ENCODE assay signal across 16 cellular contexts in the genomic region with DNA sequence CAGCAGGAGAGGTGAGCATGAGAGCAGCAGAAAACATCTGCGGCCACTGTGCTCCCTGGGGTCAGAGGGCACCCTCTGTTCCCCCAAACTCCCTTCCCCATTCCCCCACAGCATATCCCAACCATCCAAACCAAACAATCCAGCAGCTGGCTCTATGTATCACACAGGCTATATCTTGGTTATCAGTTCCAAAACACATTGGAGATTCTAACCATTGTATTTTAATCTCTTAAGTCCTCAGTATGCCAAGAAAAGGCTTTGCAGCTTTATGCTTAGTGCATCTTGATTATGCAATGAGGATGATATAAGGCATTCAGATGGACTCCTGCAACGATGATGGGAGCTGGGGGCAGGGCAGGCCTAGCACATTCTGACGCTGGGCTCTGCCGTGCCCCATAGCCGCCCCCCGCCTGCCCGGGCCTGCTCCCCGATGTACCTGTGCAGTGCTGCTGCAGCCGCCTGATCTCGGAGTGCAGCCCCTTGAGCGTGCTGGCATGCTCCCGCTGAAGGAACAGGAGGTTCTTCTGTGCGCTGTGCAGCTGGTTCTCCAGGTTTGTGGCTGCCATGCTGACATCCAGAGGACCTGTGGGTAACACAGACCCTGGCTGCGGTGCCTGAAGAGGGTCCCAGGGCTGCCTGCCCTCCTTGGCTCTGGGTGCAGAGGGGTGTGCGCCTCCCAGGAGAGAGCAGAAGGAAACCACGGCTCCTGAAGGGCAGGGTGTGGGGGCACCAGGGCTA. TPM values are rescaled to one million over a fixed set of nuclear protein-coding genes. Genes with fewer than 3 reads are reported as not detected.
DNase-seq lines count a peak whose midpoint lies in the region; FAIRE-seq and TF ChIP-seq lines count a peak whose summit lies in the region.
"Had no signal": no experiment of that assay in that cellular context is flagged by ENCODE, and none has a peak within 500 bp of the region (broad histone marks: within the 10 kb centered on the region; RNA-seq: fewer than 3 reads in every experiment).

No MANE protein-coding gene starts in this region.

- TF ChIP-seq CTCF in astrocyte (IDR thresholded peaks at IDR 0.05; ENCODE audit: insufficient read depth, low read depth, low read length) (no peak), fibroblast of the aortic adventitia (IDR thresholded peaks at IDR 0.05; ENCODE audit: insufficient read depth, low read length) (no peak), endodermal cell (conservative IDR thresholded peaks at IDR 0.05) (no peak), GM20000 (IDR thresholded peaks at IDR 0.05; ENCODE audit: extremely low read depth, missing control alignments) (no peak)

- H3K4me3 Mint-ChIP-seq in astrocyte (ENCODE audit: unreplicated experiment) = no peak overlapping the region
- no peak overlapping the region for H3K4me3 Mint-ChIP-seq in endodermal cell
- H3K4me3 Mint-ChIP-seq: activated T-cell treated with anti-CD3 and anti-CD28 coated beads, Interleukin-2, amount 50 U/mL, for 72 hours; CD8-positive, alpha-beta T cell had no signal

- H3K4me1 ChIP-seq in astrocyte (ENCODE audit: insufficient read depth, low read length) (peaks cover 26% of the 10 kb centered on the region), endodermal cell (ENCODE audit: control insufficient read depth, insufficient read depth, low read length) (no peaks in the 10 kb centered on the region)
- H3K4me1 ChIP-seq: esophagus squamous epithelium had no signal

- WGBS in endodermal cell (ENCODE audit: insufficient coverage in 1 of 2, insufficient read length in 1 of 2), 2 experiments = 94 to 97% methylated on average over 16 of the region's 16 CpGs

- H3K27me3 Mint-ChIP-seq in astrocyte (ENCODE audit: low read depth, unreplicated experiment) (no peaks in the 10 kb centered on the region), endodermal cell (ENCODE audit: insufficient read depth) (peaks cover 4% of the 10 kb centered on the region)
- H3K27me3 Mint-ChIP-seq: naive thymus-derived CD4-positive, alpha-beta T cell; progenitor cell of endocrine pancreas had no signal

- no peaks in the 10 kb centered on the region for H3K36me3 ChIP-seq in astrocyte (ENCODE audit: insufficient read depth, low read length)
- H3K36me3 ChIP-seq in endodermal cell (ENCODE audit: control insufficient read depth, insufficient read depth, low read length) = peaks cover 36% of the 10 kb centered on the region

- H3K79me2 ChIP-seq in astrocyte (ENCODE audit: insufficient read depth, low read length) = peaks cover 1% of the 10 kb centered on the region

- peaks cover 29% of the 10 kb centered on the region for H4K20me1 ChIP-seq in astrocyte (ENCODE audit: insufficient read depth, low read length)

- H3K27me3 ChIP-seq in astrocyte (ENCODE audit: insufficient read depth, low read length) = no peaks in the 10 kb centered on the region
- H3K27me3 ChIP-seq in endodermal cell (ENCODE audit: control insufficient read depth, insufficient read depth, low read length, poor library complexity, severe bottlenecking) = no peaks in the 10 kb centered on the region
- H3K27me3 ChIP-seq: esophagus squamous epithelium had no signal

- no peak overlapping the region for H3K4me3 ChIP-seq in astrocyte (ENCODE audit: insufficient read depth, low read depth, low read length)
- H3K4me3 ChIP-seq in fibroblast of the aortic adventitia (ENCODE audit: low read depth, low read length) = no peak overlapping the region
- no peak overlapping the region for H3K4me3 ChIP-seq in endodermal cell (ENCODE audit: low read length)
- H3K4me3 ChIP-seq: esophagus squamous epithelium had no signal

- H3K9me3 ChIP-seq in astrocyte (ENCODE audit: insufficient read depth, low read depth, low read length) = peaks cover 7% of the 10 kb centered on the region
- H3K9me3 ChIP-seq in endodermal cell (ENCODE audit: control insufficient read depth, low read length) = peaks cover 27% of the 10 kb centered on the region

- peaks cover 51% of the 10 kb centered on the region for H3K36me3 Mint-ChIP-seq in astrocyte (ENCODE audit: low read depth, unreplicated experiment)
- H3K36me3 Mint-ChIP-seq in endodermal cell (ENCODE audit: low read depth) = peaks cover 58% of the 10 kb centered on the region

- no peak overlapping the region for H2AFZ ChIP-seq in astrocyte (ENCODE audit: low read depth, low read length)

- DNase-seq in HCEC 1CT = peak; percentile 67
- peak; percentile 55 for DNase-seq in astrocyte (ENCODE audit: low read depth)
- peak; percentile 91 for DNase-seq in fibroblast of the aortic adventitia (ENCODE audit: low read depth)
- DNase-seq in stromal cell of bone marrow (ENCODE audit: low read depth) = peak; percentile 12
- DNase-seq in endodermal cell = no peak
- DNase-seq in DMS79 treated with DMSO at 0.1 percent for 48 hours (lab: John Stamatoyannopoulos, UW) = no peak
- DNase-seq in GM20000 (ENCODE audit: low spot score) = no peak
- DNase-seq: activated T-cell treated with anti-CD3 and anti-CD28 coated beads, Interleukin-2, amount 50 U/mL, for 72 hours; CD8-positive, alpha-beta T cell; esophagus squamous epithelium; left ventricle myocardium superior; naive thymus-derived CD4-positive, alpha-beta T cell; NCI-H187; NCI-H524 treated with DMSO at 0.1 percent for 48 hours; OCI-M1 had no signal

- no peak overlapping the region for H3K27ac Mint-ChIP-seq in astrocyte (ENCODE audit: unreplicated experiment)
- no peak overlapping the region for H3K27ac Mint-ChIP-seq in endodermal cell
- H3K27ac Mint-ChIP-seq: activated T-cell treated with anti-CD3 and anti-CD28 coated beads, Interleukin-2, amount 50 U/mL, for 72 hours; CD8-positive, alpha-beta T cell; progenitor cell of endocrine pancreas had no signal

- H3K4me1 Mint-ChIP-seq in astrocyte (ENCODE audit: low read depth, unreplicated experiment) (peaks cover 8% of the 10 kb centered on the region), endodermal cell (peaks cover 1% of the 10 kb centered on the region)

- peak overlapping the region; percentile 76 for H3K4me2 ChIP-seq in astrocyte (ENCODE audit: low read length)

- H3K9ac ChIP-seq in astrocyte (ENCODE audit: low read length) (peak overlapping the region; percentile 73), endodermal cell (ENCODE audit: extremely low read depth, low read length, poor library complexity, severe bottlenecking) (no peak overlapping the region)

- H3K27ac ChIP-seq in astrocyte (ENCODE audit: low read depth, low read length) (peak overlapping the region; percentile 85), endodermal cell (ENCODE audit: low read depth, low read length) (no peak overlapping the region)
- H3K27ac ChIP-seq: esophagus squamous epithelium had no signal

- H3K9me3 Mint-ChIP-seq in astrocyte (ENCODE audit: unreplicated experiment) (peaks cover 13% of the 10 kb centered on the region), endodermal cell (peaks cover 19% of the 10 kb centered on the region)
- H3K9me3 Mint-ChIP-seq: activated T-cell treated with anti-CD3 and anti-CD28 coated beads, Interleukin-2, amount 50 U/mL, for 72 hours; CD8-positive, alpha-beta T cell had no signal

- FAIRE-seq in astrocyte (lab: Jason Lieb, UNC) = no peak

RNA-seq across cellular contexts. Expression of gene CCDC92, which starts 29.6 kb away (rescaled TPM):
- total RNA-seq in astrocyte (38.9 and 39.8 TPM in 2 replicates), fibroblast of the aortic adventitia (ENCODE audit: low replicate concordance) (14.1 and 22.7 TPM in 2 replicates), endodermal cell (10 to 100 TPM; 37.9 to 45.1 TPM)
- 29.7 TPM for polyA plus RNA-seq in endodermal cell (2013, experiment 1 of 2)
- 28.1 TPM for polyA plus RNA-seq in endodermal cell (2013, experiment 2 of 2)

RNA-seq across cellular contexts. Expression of gene ZNF664, which starts 29.9 kb away (rescaled TPM):
- total RNA-seq in astrocyte (67.3 and 67.6 TPM in 2 replicates), fibroblast of the aortic adventitia (ENCODE audit: low replicate concordance) (28.3 and 73.3 TPM in 2 replicates), endodermal cell (100 to 1,000 TPM; 131 to 139 TPM)
- 140 TPM for polyA plus RNA-seq in endodermal cell (2013, experiment 1 of 2)
- 134 TPM for polyA plus RNA-seq in endodermal cell (2013, experiment 2 of 2)

Comparison
In these comparisons a context has a peak if more than half of its experiments do, and no peak if none do; other contexts are left out.
1. DNase-seq: peak in HCEC 1CT (single experiment), astrocyte (single experiment), fibroblast of the aortic adventitia (single experiment) and stromal cell of bone marrow (single experiment); none in endodermal cell (single experiment), DMS79 treated with DMSO at 0.1 percent for 48 hours (single experiment) and GM20000 (single experiment).